In the genomic region with DNA sequence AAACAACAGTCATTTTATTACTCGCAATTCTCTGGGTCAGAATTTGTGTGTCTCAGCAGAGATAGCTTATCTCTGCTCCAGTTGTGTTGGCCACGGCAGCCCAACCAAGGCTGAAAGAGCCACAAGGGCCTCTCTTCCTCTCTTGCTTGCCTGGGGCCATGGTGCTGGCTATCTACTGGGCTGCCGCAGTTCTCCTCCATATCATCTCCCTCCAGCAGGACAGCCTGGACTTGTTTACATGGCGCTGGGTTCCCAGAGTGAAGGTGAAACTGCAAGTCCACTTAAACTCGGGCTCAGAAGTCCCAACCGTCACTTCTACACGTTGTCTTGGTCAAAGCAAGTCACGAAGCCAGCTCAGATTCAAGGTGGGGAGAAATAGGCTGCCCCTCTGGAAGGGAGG, we compare ENCODE assay signal across 21 cellular contexts.
"Had no signal": no experiment of that assay in that cellular context is flagged by ENCODE, and none has a peak within 500 bp of the region (broad histone marks: within the 10 kb centered on the region; RNA-seq: fewer than 3 reads in every experiment).

No MANE protein-coding gene starts in this region.

- DNase-seq: activated B cell treated with CpG ODN at 0.5 μM for 24 hours; activated CD4-positive, alpha-beta T cell treated with anti-CD3 and anti-CD28 coated beads for 36 hours; activated CD4-positive, alpha-beta T cell treated with anti-CD3 and anti-CD28 coated beads, Interleukin-2, amount 50 U/mL, for 4 hours; activated CD8-positive, alpha-beta memory T cell treated with anti-CD3 and anti-CD28 coated beads for 24 hours; activated CD8-positive, alpha-beta memory T cell treated with anti-CD3 and anti-CD28 coated beads, Interleukin-2, amount 50 U/mL, for 48 hours; activated naive CD4-positive, alpha-beta T cell treated with Interleukin-2 at 50 U/mL for 16 hours; activated naive CD8-positive, alpha-beta T cell treated with anti-CD3 and anti-CD28 coated beads, Interleukin-2, amount 10 ng/mL, durations not matched to agents 7 days and 5 days; activated T-cell treated with anti-CD3 and anti-CD28 coated beads, Interleukin-2, amount 50 U/mL, for 4 hours; amniotic stem cell; cerebellar nuclear complex; left colon; nephron progenitor cell; pancreas; right cardiac atrium; stimulated activated CD4-positive, alpha-beta T cell treated with anti-CD3 and anti-CD28 coated beads, Interleukin-1b, Interleukin-23, amount 100 ng/mL, for 48 hours; stomach; transverse colon had no signal

- H3K36me3 ChIP-seq: pancreas, stomach, suprapubic skin, transverse colon had no signal

- H3K4me3 ChIP-seq: coronary artery, pancreas, skin epidermis, stomach, suprapubic skin, transverse colon had no signal

- H3K27me3 ChIP-seq: pancreas, stomach, suprapubic skin, transverse colon had no signal

- H3K4me1 ChIP-seq: pancreas had no signal

- H3K27ac ChIP-seq: coronary artery, pancreas, skin epidermis, stomach, transverse colon had no signal

- H3K9me3 ChIP-seq: pancreas, suprapubic skin had no signal

- ATAC-seq: activated CD4-positive, alpha-beta T cell treated with anti-CD3 and anti-CD28 coated beads for 36 hours; activated T-cell treated with anti-CD3 and anti-CD28 coated beads, Interleukin-2, amount 50 U/mL, for 4 hours; left colon; pancreas; right cardiac atrium; stimulated activated memory B cell treated with anti-CD40 and anti-IgM and Interleukin-4, amounts not matched to agents 10 μg/mL and 1 μg/mL and 100 μg/mL, for 72 hours had no signal
